22 cellular contexts compared by ENCODE assay signal in the genomic region with DNA sequence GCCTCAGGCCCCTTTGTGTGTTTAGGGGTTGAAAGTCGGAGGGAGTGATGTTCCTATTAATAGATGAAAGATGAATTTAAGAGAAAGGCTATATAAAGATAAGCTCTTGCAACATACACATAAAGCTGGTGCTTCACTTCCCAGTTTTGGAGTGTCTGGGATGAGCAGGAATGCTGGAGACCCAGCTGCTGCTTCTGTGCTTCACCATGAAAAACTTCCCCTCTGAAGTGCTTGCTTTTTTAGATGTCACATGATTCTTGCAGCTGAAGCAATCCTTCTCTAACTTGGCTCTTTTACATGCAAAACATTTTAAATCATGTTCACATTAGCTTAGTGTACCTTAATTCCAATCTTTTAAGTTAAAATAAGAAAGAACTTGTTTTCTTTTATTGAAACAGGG. TPM values are rescaled to one million over a fixed set of nuclear protein-coding genes. Genes with fewer than 3 reads are reported as not detected.
"Had no signal": no experiment of that assay in that cellular context is flagged by ENCODE, and none has a peak within 500 bp of the region (broad histone marks: within the 10 kb centered on the region; RNA-seq: fewer than 3 reads in every experiment).

No MANE protein-coding gene starts in this region.

- H3K9me3 ChIP-seq: gastrocnemius medialis, left lung, suprapubic skin, upper lobe of left lung had no signal

- DNase-seq: activated CD4-positive, alpha-beta T cell treated with anti-CD3 and anti-CD28 coated beads, Interleukin-2, amount 50 U/mL, for 1 hour; activated CD4-positive, CD25-positive, alpha-beta regulatory T cell; activated naive CD4-positive, alpha-beta T cell treated with anti-CD3 and anti-CD28 coated beads, Interleukin-2, amount 10 ng/mL, durations not matched to agents 7 days and 5 days; amygdala; brain microvascular endothelial cell; endodermal cell; gastrocnemius medialis; heart right ventricle; islet precursor cell; left lung; posterior cingulate gyrus; right cardiac atrium; stimulated activated CD4-positive, alpha-beta T cell treated with anti-CD3 and anti-CD28 coated beads, Interleukin-12 subunit alpha, Interleukin-12 subunit beta, amount 100 ng/mL, for 4 hours; stimulated activated CD4-positive, alpha-beta T cell treated with anti-CD3 and anti-CD28 coated beads, Interleukin-2, amount 100 ng/mL, for 48 hours; stimulated activated naive CD4-positive, alpha-beta T cell treated with Interleukin-2 at 50 U/mL for 16 hours; T-helper 17 cell; upper lobe of left lung had no signal

- H3K4me1 Mint-ChIP-seq: activated naive CD4-positive, alpha-beta T cell treated with anti-CD3 and anti-CD28 coated beads, Interleukin-2, amount 10 ng/mL, durations not matched to agents 7 days and 5 days; memory B cell; T-helper 17 cell had no signal

- H3K27ac ChIP-seq: brain microvascular endothelial cell, gastrocnemius medialis, heart right ventricle, left lung, suprapubic skin, upper lobe of left lung had no signal

- H3K9me3 Mint-ChIP-seq: activated naive CD4-positive, alpha-beta T cell treated with anti-CD3 and anti-CD28 coated beads, Interleukin-2, amount 10 ng/mL, durations not matched to agents 7 days and 5 days; activated T-helper 2 cell treated with anti-CD3 and anti-CD28 coated beads, Interferon-gamma antibody, Interleukin-2, Interleukin-4, amounts not matched to agents 10 μg/mL and 5 μg/mL and 100 μg/mL, durations not matched to agents 14 hours and 24 hours and 36 hours had no signal

- H3K4me3 Mint-ChIP-seq: activated naive CD4-positive, alpha-beta T cell treated with anti-CD3 and anti-CD28 coated beads, Interleukin-2, amount 10 ng/mL, durations not matched to agents 7 days and 5 days; endodermal cell; memory B cell; T-helper 17 cell had no signal

- H3K4me1 ChIP-seq: gastrocnemius medialis, heart right ventricle, left lung, suprapubic skin, upper lobe of left lung had no signal

- H3K27me3 ChIP-seq: brain microvascular endothelial cell, gastrocnemius medialis, left lung, suprapubic skin, upper lobe of left lung had no signal

- H3K36me3 Mint-ChIP-seq: activated naive CD4-positive, alpha-beta T cell treated with anti-CD3 and anti-CD28 coated beads, Interleukin-2, amount 10 ng/mL, durations not matched to agents 7 days and 5 days; memory B cell had no signal

- FAIRE-seq: TTC549 had no signal

- H3K27me3 Mint-ChIP-seq: activated naive CD4-positive, alpha-beta T cell treated with anti-CD3 and anti-CD28 coated beads, Interleukin-2, amount 10 ng/mL, durations not matched to agents 7 days and 5 days; T-helper 17 cell had no signal

- H3K4me3 ChIP-seq: gastrocnemius medialis, heart right ventricle, left lung, suprapubic skin, upper lobe of left lung had no signal

- ATAC-seq: esophagus mucosa, gastrocnemius medialis, heart right ventricle, left lung, right cardiac atrium, T-helper 17 cell had no signal

- H3K36me3 ChIP-seq: brain microvascular endothelial cell, gastrocnemius medialis, heart right ventricle, left lung, suprapubic skin, upper lobe of left lung had no signal

- H3K27ac Mint-ChIP-seq: activated naive CD4-positive, alpha-beta T cell treated with anti-CD3 and anti-CD28 coated beads, Interleukin-2, amount 10 ng/mL, durations not matched to agents 7 days and 5 days; activated T-helper 2 cell treated with anti-CD3 and anti-CD28 coated beads, Interferon-gamma antibody, Interleukin-2, Interleukin-4, amounts not matched to agents 10 μg/mL and 5 μg/mL and 100 μg/mL, durations not matched to agents 14 hours and 24 hours and 36 hours; endodermal cell; memory B cell; T-helper 17 cell had no signal

RNA-seq across cellular contexts. Expression of gene SNCAIP, which starts 19.7 kb away (rescaled TPM):
- total RNA-seq: activated T-helper 2 cell treated with anti-CD3 and anti-CD28 coated beads, Interferon-gamma antibody, Interleukin-2, Interleukin-4, amounts not matched to agents 10 μg/mL and 5 μg/mL and 100 μg/mL, durations not matched to agents 14 hours and 24 hours and 36 hours; T-helper 17 cell had no signal
